Comparison of ENCODE assay signal across 8 cellular contexts in the genomic region with DNA sequence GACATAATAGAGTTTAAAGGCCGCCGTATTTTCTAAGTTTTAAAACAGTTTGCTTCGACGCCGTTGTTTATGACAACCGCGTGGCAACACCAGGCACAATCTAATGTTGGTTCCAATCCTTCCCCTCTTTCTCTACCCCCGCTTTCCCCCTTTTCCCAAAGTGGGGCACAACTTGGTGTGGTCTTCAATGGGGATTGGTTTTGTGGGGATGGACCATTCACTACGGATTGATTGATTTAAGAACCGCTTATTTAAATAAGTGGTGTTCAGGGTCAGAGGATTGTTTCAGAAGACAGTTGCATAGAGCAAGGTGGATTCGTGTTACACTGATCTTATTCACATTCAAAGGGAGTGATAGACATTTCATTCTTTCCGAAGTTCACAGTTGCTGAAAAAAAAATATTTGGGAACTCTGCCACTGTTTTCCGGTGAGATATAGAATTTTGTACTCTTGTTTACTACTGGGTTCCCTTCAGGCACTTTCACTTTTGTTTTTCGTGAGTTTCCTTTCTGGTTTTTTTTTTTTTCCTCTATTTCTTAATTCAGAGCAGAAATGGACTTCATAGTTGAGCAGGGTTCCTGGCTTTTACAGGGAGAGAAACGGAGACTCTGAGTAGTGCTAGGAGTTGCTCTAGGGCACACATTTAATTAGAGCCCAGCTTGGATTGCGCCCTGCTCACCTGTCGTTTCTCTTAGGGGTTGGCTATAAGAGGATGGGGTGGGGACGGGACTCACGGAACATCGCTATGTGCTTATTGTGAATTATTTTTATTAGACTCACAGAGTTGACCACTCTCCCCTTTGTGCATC.
DNase-seq lines count a peak whose midpoint lies in the region; ATAC-seq and TF ChIP-seq lines count a peak whose summit lies in the region.

No MANE protein-coding gene starts in this region.

- no peaks in the 10 kb centered on the region for H3K9me3 ChIP-seq in cardiac muscle cell (ENCODE audit: low read depth)
- no peaks in the 10 kb centered on the region for H3K9me3 ChIP-seq in HUES48 (ENCODE audit: control insufficient read depth, insufficient read depth, low read length)

- peaks cover 30% of the 10 kb centered on the region for H3K4me1 Mint-ChIP-seq in nephron

- peak overlapping the region; percentile 45 for H3K27ac ChIP-seq in cardiac muscle cell
- H3K27ac ChIP-seq in HUES48 (ENCODE audit: low read depth, low read length): peak overlapping the region; percentile 96

- H3K4me1 ChIP-seq in cardiac muscle cell (ENCODE audit: low read depth) (peaks cover 28% of the 10 kb centered on the region), HUES48 (ENCODE audit: control insufficient read depth, insufficient read depth, low read length) (peaks cover 31% of the 10 kb centered on the region)

- H3K9ac ChIP-seq in HUES48 (ENCODE audit: low read depth, low read length): peak overlapping the region; percentile 95

- peaks cover 15% of the 10 kb centered on the region for H3K27me3 Mint-ChIP-seq in nephron (ENCODE audit: low read depth)

- peak overlapping the region; percentile 93 to 98 (median 95) for H3K27ac Mint-ChIP-seq in nephron

- H3K4me3 Mint-ChIP-seq in nephron: peak overlapping the region; percentile 86 to 98 (median 92)

- H3K27me3 ChIP-seq in cardiac muscle cell: no peaks in the 10 kb centered on the region
- H3K27me3 ChIP-seq in HUES48 (ENCODE audit: control insufficient read depth, insufficient read depth, low read length): no peaks in the 10 kb centered on the region; the same call in 1 of the 2 replicates

- no peaks in the 10 kb centered on the region for H3K9me3 Mint-ChIP-seq in nephron

- H3K36me3 ChIP-seq in cardiac muscle cell: no peaks in the 10 kb centered on the region
- no peaks in the 10 kb centered on the region for H3K36me3 ChIP-seq in HUES48 (ENCODE audit: control insufficient read depth, insufficient read depth, low read length)

- TF ChIP-seq CTCF in cardiac muscle cell (IDR thresholded peaks at IDR 0.05; ENCODE audit: low read depth, low read length) (no peak), epithelial cell of proximal tubule (conservative IDR thresholded peaks at IDR 0.05; ENCODE audit: low read depth, low read length) (no peak), nephron (IDR thresholded peaks at IDR 0.05; ENCODE audit: unreplicated experiment in 3 of 3) (no peak)

- no peaks in the 10 kb centered on the region for H3K36me3 Mint-ChIP-seq in nephron (ENCODE audit: low read depth)

- no peak for ATAC-seq in left ventricle myocardium superior
- no peak for ATAC-seq in esophagus mucosa
- ATAC-seq in GM21515 (IDR thresholded peaks at IDR 0.05; ENCODE audit: unreplicated experiment): no peak

- DNase-seq in cardiac muscle cell (ENCODE audit: low read depth in 1 of 2, low spot score in 1 of 2) (peak in 1 of 2 donors; percentile 55), left ventricle myocardium superior (no peak), UCSD-AML1 (lab: John Stamatoyannopoulos, UW; ENCODE audit: unreplicated experiment) (peak; percentile 17), epithelial cell of proximal tubule (ENCODE audit: low read depth) (no peak)

- H3K4me3 ChIP-seq in cardiac muscle cell (peak overlapping the region; percentile 91), HUES48 (ENCODE audit: low read depth, low read length) (peak overlapping the region; percentile 86), epithelial cell of proximal tubule (ENCODE audit: low read depth, low read length) (peak overlapping the region; percentile 79)

- intact Hi-C loops in left ventricle myocardium superior (cut with micrococcal nuclease): loop anchor here (5.0 kb wide), 1 partner anchor 619 kb away; no protein-coding TSS in a partner anchor
